Comparison of ENCODE assay signal across 8 cellular contexts in the genomic region with DNA sequence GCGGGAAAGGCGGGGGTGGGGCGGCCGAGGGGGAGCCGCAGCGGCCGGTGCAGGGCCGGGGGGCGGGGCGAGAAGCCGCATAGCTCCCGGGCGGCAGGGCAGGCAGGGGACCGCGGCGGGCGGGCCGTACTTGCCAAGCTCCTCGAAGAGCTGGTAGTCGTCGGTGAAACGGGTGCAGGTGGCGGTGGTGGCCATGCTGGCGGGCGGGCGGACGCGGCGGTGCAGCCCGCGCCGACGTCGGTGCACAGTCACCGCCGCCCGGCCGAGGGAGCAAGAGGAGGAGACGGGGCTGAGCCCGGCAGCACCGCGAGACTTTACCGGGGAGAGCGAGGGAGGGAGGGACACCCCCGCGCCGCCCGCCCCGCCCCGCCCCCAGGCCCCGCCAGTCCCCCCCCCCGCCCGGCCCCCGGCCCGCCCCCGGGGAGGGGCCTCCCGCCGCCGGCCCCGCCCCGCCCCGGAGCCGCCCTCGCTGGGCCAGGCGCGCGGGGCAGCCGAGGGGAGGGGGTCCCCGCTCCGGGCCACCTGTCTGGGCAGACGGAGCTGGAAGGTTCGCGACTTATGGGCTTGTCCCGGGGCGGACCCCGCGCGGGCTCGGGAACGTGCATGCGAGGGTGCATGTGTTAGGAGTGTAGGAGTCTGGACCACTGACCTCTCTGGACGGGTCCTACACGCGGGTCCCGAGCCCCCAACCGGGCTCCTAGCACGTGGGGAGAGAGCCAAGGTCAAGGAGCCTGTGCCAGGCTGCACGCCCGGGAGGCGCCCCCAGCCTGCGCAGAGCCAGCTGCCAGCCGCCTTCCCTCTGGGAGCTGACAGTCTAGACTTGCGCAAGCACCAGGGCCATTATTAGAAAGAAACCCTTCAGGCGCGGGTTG. TPM values are rescaled to one million over a fixed set of nuclear protein-coding genes. Genes with fewer than 3 reads are reported as not detected.
A peak's percentile ranks its signal among the peaks of the same experiment; 100 is the strongest.
DNase-seq lines count a peak whose midpoint lies in the region; ATAC-seq lines count a peak whose summit lies in the region.

A gene (minus strand): TSS at position 289 of the 872 bp plus-strand sequence. CDS start 94 bp downstream, at position 195.

- no peak within 1 kb of the TSS for H4K8ac ChIP-seq in mesendoderm (ENCODE audit: low read depth, low read length)

- no peaks in the 10 kb centered on the region for H3K9me3 ChIP-seq in BLaER1 treated with 17β-estradiol and CSF1 and Interleukin-3, amounts not matched to agents 10 nM and 100 nM (replicated peaks in 1 of 11)

- H3K9me3 Mint-ChIP-seq in effector memory CD8-positive, alpha-beta T cell, result no peaks in the 10 kb centered on the region

- H3K4me1 ChIP-seq in BLaER1 treated with 17β-estradiol and CSF1 and Interleukin-3, amounts not matched to agents 10 nM and 100 nM, result peaks cover 25 to 53% (median 44%) of the 10 kb centered on the region in 10 experiments
- H3K4me1 ChIP-seq in mesendoderm (ENCODE audit: control insufficient read depth, low read depth, low read length), result peaks cover 11% of the 10 kb centered on the region

- peaks cover 21% of the 10 kb centered on the region for H3K36me3 Mint-ChIP-seq in effector memory CD8-positive, alpha-beta T cell (ENCODE audit: insufficient read depth)

- H3K4me3 Mint-ChIP-seq in effector memory CD8-positive, alpha-beta T cell, result peak within 1 kb of the TSS; percentile 82 to 84

- peaks cover 6% of the 10 kb centered on the region for H3K79me1 ChIP-seq in mesendoderm (ENCODE audit: low read length)

- H3K27me3 ChIP-seq in BLaER1 treated with 17β-estradiol and CSF1 and Interleukin-3, amounts not matched to agents 10 nM and 100 nM, result no peaks in the 10 kb centered on the region
- H3K27me3 ChIP-seq in mesendoderm (ENCODE audit: insufficient read depth, low read length, poor library complexity), result no peaks in the 10 kb centered on the region

- H3K56ac ChIP-seq in mesendoderm (ENCODE audit: low read length), result peak within 1 kb of the TSS; percentile 92

- no peak within 1 kb of the TSS for H2BK15ac ChIP-seq in mesendoderm (replicated peaks; ENCODE audit: low read depth)

- peak within 1 kb of the TSS; percentile 91 for H3K18ac ChIP-seq in mesendoderm (ENCODE audit: low read length)

- peak within 1 kb of the TSS; percentile 47 for H2BK120ac ChIP-seq in mesendoderm (ENCODE audit: low read depth, low read length)

- H3K4me1 Mint-ChIP-seq in effector memory CD8-positive, alpha-beta T cell (ENCODE audit: low read depth in 2 of 2), result peaks cover 41 to 52% of the 10 kb centered on the region in 2 donors

- H3K23ac ChIP-seq in mesendoderm (ENCODE audit: low read length), result peak within 1 kb of the TSS; percentile 66

- H3K4me3 ChIP-seq in BLaER1 treated with 17β-estradiol and CSF1 and Interleukin-3, amounts not matched to agents 10 nM and 100 nM, result peak within 1 kb of the TSS; percentile 60 to 80 (median 68)
- H3K4me3 ChIP-seq in mesendoderm (ENCODE audit: low read length), result peak within 1 kb of the TSS; percentile 67

- H2AK5ac ChIP-seq in mesendoderm (ENCODE audit: low read length), result no peak within 1 kb of the TSS

- H3K27ac Mint-ChIP-seq in effector memory CD8-positive, alpha-beta T cell, result peak within 1 kb of the TSS; percentile 71 to 86

- peaks cover 2% of the 10 kb centered on the region for H3K79me2 ChIP-seq in mesendoderm (ENCODE audit: control insufficient read depth, insufficient read depth, low read length)

- peaks cover 8 to 25% (median 21%) of the 10 kb centered on the region in 11 experiments; a peak in 20 of 22 replicates for H3K36me3 ChIP-seq in BLaER1 treated with 17β-estradiol and CSF1 and Interleukin-3, amounts not matched to agents 10 nM and 100 nM
- H3K36me3 ChIP-seq in mesendoderm (ENCODE audit: control insufficient read depth, insufficient read depth, low read length), result no peaks in the 10 kb centered on the region

- no CpG with 5 or more reads among the region's 95 CpGs for WGBS in mesendoderm (ENCODE audit: extremely low coverage, insufficient coverage, low lambda C conversion rate)

- DNase-seq in NOMO-1 treated with dmso at 0.1 percent for 144 hours (lab: John Stamatoyannopoulos, UW; ENCODE audit: unreplicated experiment) (peak; percentile 84), mesendoderm (peak; percentile 84)
- peak; percentile 58 to 71 for DNase-seq in activated CD8-positive, alpha-beta memory T cell treated with anti-CD3 and anti-CD28 coated beads for 4 hours (ENCODE audit: low read depth in 2 of 2)
- DNase-seq in effector memory CD8-positive, alpha-beta T cell, result peak; percentile 70 to 73 (median 71)
- DNase-seq in stimulated activated CD8-positive, alpha-beta memory T cell treated with anti-CD3 and anti-CD28 coated beads, Interleukin-15, amount 100 ng/mL, for 1 hour (ENCODE audit: low read depth), result peak; percentile 57

- peak within 1 kb of the TSS in 9 of 11 experiments; percentile 52 to 86 (median 79); a peak in 19 of 22 replicates for H3K27ac ChIP-seq in BLaER1 treated with 17β-estradiol and CSF1 and Interleukin-3, amounts not matched to agents 10 nM and 100 nM
- H3K27ac ChIP-seq in mesendoderm (ENCODE audit: low read depth, low read length), result no peak within 1 kb of the TSS

- H4K20me1 ChIP-seq in BLaER1 treated with 17β-estradiol and CSF1 and Interleukin-3, amounts not matched to agents 10 nM and 100 nM, result peaks cover 9 to 29% (median 19%) of the 10 kb centered on the region in 11 experiments; a peak in 19 of 22 replicates

- no peak within 1 kb of the TSS for H4K5ac ChIP-seq in mesendoderm (ENCODE audit: low read length)

- H2BK5ac ChIP-seq in mesendoderm (ENCODE audit: low read length), result no peak within 1 kb of the TSS

- H3K9ac ChIP-seq in BLaER1 treated with 17β-estradiol and CSF1 and Interleukin-3, amounts not matched to agents 10 nM and 100 nM, result peak within 1 kb of the TSS; percentile 60 to 85 (median 76); a peak in 21 of 22 replicates
- H3K9ac ChIP-seq in mesendoderm (ENCODE audit: low read length), result peak within 1 kb of the TSS; percentile 74

- H3K27me3 Mint-ChIP-seq in effector memory CD8-positive, alpha-beta T cell, result no peaks in the 10 kb centered on the region

- ATAC-seq in GM19324 (IDR thresholded peaks at IDR 0.05; ENCODE audit: low FRiP score, unreplicated experiment) (peak; percentile 74), HG03460 (IDR thresholded peaks at IDR 0.05; ENCODE audit: unreplicated experiment) (peak; percentile 85)
- ATAC-seq in effector memory CD8-positive, alpha-beta T cell (replicated peaks), result peak; percentile 79

- peak within 1 kb of the TSS; percentile 85 to 99 (median 94) for H3K4me2 ChIP-seq in BLaER1 treated with 17β-estradiol and CSF1 and Interleukin-3, amounts not matched to agents 10 nM and 100 nM
- peak within 1 kb of the TSS; percentile 84 for H3K4me2 ChIP-seq in mesendoderm (ENCODE audit: low read length)

- peak within 1 kb of the TSS; percentile 58 for H3K4ac ChIP-seq in mesendoderm (ENCODE audit: low read depth, low read length)

RNA-seq across cellular contexts. Expression of the gene that starts here (rescaled TPM):
- 13.0 TPM for polyA plus RNA-seq in mesendoderm (2013, experiment 1 of 2)
- 13.1 TPM for polyA plus RNA-seq in mesendoderm (2013, experiment 2 of 2)
